In the genomic region with DNA sequence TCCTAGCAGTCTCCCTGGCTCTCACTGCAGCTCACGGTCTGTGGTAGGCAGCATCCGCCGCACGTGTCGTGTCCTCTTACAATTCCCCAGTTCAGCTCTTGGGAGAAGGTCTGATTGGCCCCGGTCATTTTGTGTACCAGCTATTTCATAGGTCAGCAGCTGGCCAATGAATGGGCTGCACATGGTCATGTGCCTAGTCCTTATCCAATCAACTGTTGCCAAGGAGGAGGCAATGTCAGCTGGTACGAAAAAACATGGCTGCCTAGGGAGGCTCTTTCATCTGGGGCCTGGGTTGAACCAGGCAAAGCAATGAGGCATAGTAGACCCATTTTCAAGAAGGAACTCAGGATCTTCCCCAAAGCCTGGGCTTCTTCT, we compare ENCODE assay signal across 15 cellular contexts. TPM values are rescaled to one million over a fixed set of nuclear protein-coding genes. Genes with fewer than 3 reads are reported as not detected.
DNase-seq lines count a peak whose midpoint lies in the region; ATAC-seq lines count a peak whose summit lies in the region.
"Had no signal": no experiment of that assay in that cellular context is flagged by ENCODE, and none has a peak within 500 bp of the region (broad histone marks: within the 10 kb centered on the region; RNA-seq: fewer than 3 reads in every experiment).

No MANE protein-coding gene starts in this region.

- H3K9me3 Mint-ChIP-seq in memory B cell = no peaks in the 10 kb centered on the region
- H3K9me3 Mint-ChIP-seq: nephron progenitor cell had no signal

- H3K27ac Mint-ChIP-seq in memory B cell = peak overlapping the region; percentile 0

- H3K4me3 Mint-ChIP-seq in memory B cell = no peak overlapping the region
- H3K4me3 Mint-ChIP-seq: nephron progenitor cell had no signal

- DNase-seq in SHP77 (lab: John Stamatoyannopoulos, UW) (peak; percentile 8 to 17), SHP77 treated with DMSO at 0.1 percent for 48 hours (lab: John Stamatoyannopoulos, UW) (no peak), HT1080 (ENCODE audit: low read depth) (peak; percentile 12), SK-MEL-5 (ENCODE audit: low read depth, low spot score) (peak; percentile 17), memory B cell (ENCODE audit: low spot score in 2 of 2) (no peak), DMS79 (lab: John Stamatoyannopoulos, UW) (no peak)
- DNase-seq: kidney, mesenchymal stem cell, NCI-H1092, NCI-H446, nephron progenitor cell, SW 1271, WERI-Rb-1 had no signal

- H3K27me3 Mint-ChIP-seq in memory B cell = no peaks in the 10 kb centered on the region

- H3K36me3 Mint-ChIP-seq in memory B cell = peaks cover 43% of the 10 kb centered on the region

- in situ Hi-C loops in SK-MEL-5 (cut with HindIII; ENCODE audit: low pct_unique_long_range_greater_than_20kb, low sequenced_read_pairs) = no loop called here

- ATAC-seq in memory B cell (ENCODE audit: low read depth) = no peak
- no peak for ATAC-seq in GM21526 (IDR thresholded peaks at IDR 0.05; ENCODE audit: low FRiP score, unreplicated experiment)
- ATAC-seq in HG03025 (IDR thresholded peaks at IDR 0.05; ENCODE audit: low FRiP score, unreplicated experiment) = no peak

- no peaks in the 10 kb centered on the region for H3K4me1 Mint-ChIP-seq in memory B cell
- H3K4me1 Mint-ChIP-seq: nephron progenitor cell had no signal

RNA-seq across cellular contexts. Expression of gene RNFT2, which starts 46.1 kb away (rescaled TPM):
- total RNA-seq in HT1080 (2014; rRNA removed; shearing (Covaris generic)) = 5.6 and 6.0 TPM in 2 replicates
- 3.2 and 3.3 TPM in 2 replicates for polyA plus RNA-seq in HT1080 (2015; cell fraction: cytosol; rRNA removed)
- 3.7 and 5.2 TPM in 2 replicates for polyA plus RNA-seq in HT1080 (2015; cell fraction: nucleus; rRNA removed)
- total RNA-seq in SK-MEL-5 (2014; rRNA removed; shearing (Covaris generic)) = 2.3 and 3.3 TPM in 2 replicates
- 3.7 and 4.2 TPM in 2 replicates for polyA plus RNA-seq in SK-MEL-5 (2015; cell fraction: cytosol; rRNA removed)
- polyA plus RNA-seq in SK-MEL-5 (2015; cell fraction: nucleus; rRNA removed) = 3.0 and 3.2 TPM in 2 replicates

RNA-seq across cellular contexts. Expression of gene SPRING1, which starts 46.4 kb away (rescaled TPM):
- 35.8 and 38.0 TPM in 2 replicates for total RNA-seq in HT1080 (2014; rRNA removed; shearing (Covaris generic))
- polyA plus RNA-seq in HT1080 (2015; cell fraction: cytosol; rRNA removed) = 18.1 and 18.2 TPM in 2 replicates
- polyA plus RNA-seq in HT1080 (2015; cell fraction: nucleus; rRNA removed) = 5.4 and 8.5 TPM in 2 replicates
- 45.4 and 60.6 TPM in 2 replicates for total RNA-seq in SK-MEL-5 (2014; rRNA removed; shearing (Covaris generic))
- polyA plus RNA-seq in SK-MEL-5 (2015; cell fraction: cytosol; rRNA removed) = 44.7 and 51.4 TPM in 2 replicates
- 7.6 and 25.0 TPM in 2 replicates for polyA plus RNA-seq in SK-MEL-5 (2015; cell fraction: nucleus; rRNA removed)

Comparison
In these comparisons a context has a peak if more than half of its experiments do, and no peak if none do; other contexts are left out.
1. DNase-seq: peak in SHP77 (2 of 2), HT1080 (single experiment) and SK-MEL-5 (single experiment); none in SHP77 treated with DMSO at 0.1 percent for 48 hours (single experiment), memory B cell (0 of 2) and DMS79 (single experiment).